Comparison of ENCODE assay signal across 24 cellular contexts in the genomic region with DNA sequence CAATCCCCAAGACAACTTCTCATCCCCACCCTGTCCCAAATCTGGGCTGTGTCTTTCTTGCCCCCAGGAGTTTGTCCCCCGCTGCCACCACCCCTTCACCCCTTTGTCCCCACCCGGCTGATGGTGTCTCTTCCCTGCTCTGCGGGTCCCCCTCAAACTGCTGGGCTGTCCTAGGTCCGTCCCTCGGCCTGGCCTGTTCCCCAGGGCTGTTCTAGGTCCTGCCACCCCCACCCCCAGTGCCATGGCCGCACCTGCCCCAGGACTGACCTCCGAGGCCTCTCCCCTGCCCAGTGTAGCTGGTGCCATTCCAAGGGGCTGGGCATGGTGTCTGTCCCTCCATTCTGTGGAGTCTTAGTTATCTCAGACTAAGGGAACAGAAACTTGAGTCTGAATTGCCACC. TPM values are rescaled to one million over a fixed set of nuclear protein-coding genes. Genes with fewer than 3 reads are reported as not detected.
"Had no signal": no experiment of that assay in that cellular context is flagged by ENCODE, and none has a peak within 500 bp of the region (broad histone marks: within the 10 kb centered on the region; RNA-seq: fewer than 3 reads in every experiment).

No MANE protein-coding gene starts in this region.

- DNase-seq: activated CD4-positive, alpha-beta T cell treated with anti-CD3 and anti-CD28 coated beads for 48 hours; activated CD4-positive, alpha-beta T cell treated with anti-CD3 and anti-CD28 coated beads, Interleukin-2, amount 50 U/mL, for 48 hours; activated CD8-positive, alpha-beta memory T cell treated with anti-CD3 and anti-CD28 coated beads, Interleukin-2, amount 50 U/mL, for 4 hours; activated T-cell treated with anti-CD3 and anti-CD28 coated beads, Interleukin-2, amount 50 U/mL, for 24 hours; anterior cingulate cortex; cortex of kidney; foreskin fibroblast; naive thymus-derived CD8-positive, alpha-beta T cell; occipital lobe; stimulated activated CD4-positive, alpha-beta T cell treated with anti-CD3 and anti-CD28 coated beads, Interleukin-2, amount 100 ng/mL, for 48 hours; stimulated activated naive CD4-positive, alpha-beta T cell treated with Interleukin-2 at 50 U/mL for 16 hours; testis; transverse colon had no signal

- H3K27me3 ChIP-seq: cardiac muscle cell, right atrium auricular region, testis had no signal

- H3K9me3 ChIP-seq: right atrium auricular region, testis, transverse colon had no signal

- H3K4me3 ChIP-seq: cardiac muscle cell, right atrium auricular region, testis, transverse colon had no signal

- ATAC-seq: activated CD4-positive, CD25-positive, alpha-beta regulatory T cell treated with anti-CD3 and anti-CD28 coated beads, Interleukin-2, amount 50 U/mL, for 24 hours; activated naive CD4-positive, alpha-beta T cell treated with anti-CD3 and anti-CD28 coated beads, Interleukin-2, amount 50 U/mL, for 72 hours; naive thymus-derived CD8-positive, alpha-beta T cell had no signal

- H3K27ac ChIP-seq: cardiac muscle cell, parathyroid adenoma, right atrium auricular region, testis, transverse colon, VCaP had no signal

- H3K4me1 ChIP-seq: parathyroid adenoma, right atrium auricular region, testis, transverse colon had no signal

- H3K36me3 ChIP-seq: cardiac muscle cell, right atrium auricular region, transverse colon had no signal

RNA-seq across cellular contexts. Expression of gene TMEM271, which starts 51.7 kb away (rescaled TPM):
- total RNA-seq: activated CD8-positive, alpha-beta memory T cell treated with anti-CD3 and anti-CD28 coated beads for 36 hours; activated naive CD4-positive, alpha-beta T cell treated with anti-CD3 and anti-CD28 coated beads, Interleukin-2, amount 50 U/mL, for 72 hours; cardiac muscle cell; endothelial cell of umbilical vein; liver; naive thymus-derived CD8-positive, alpha-beta T cell; pulmonary artery endothelial cell; right atrium auricular region; T-helper 1 cell treated with Interleukin-12 subunit alpha and Interleukin-12 subunit beta and Interleukin-4 antibody, amounts not matched to agents 30 ng/mL and 1 ng/mL, for 36 hours; transverse colon had no signal
- polyA plus RNA-seq: cardiac muscle cell; endothelial cell of umbilical vein; liver; naive thymus-derived CD8-positive, alpha-beta T cell had no signal
